Comparison of ENCODE assay signal across 9 cellular contexts in the genomic region with DNA sequence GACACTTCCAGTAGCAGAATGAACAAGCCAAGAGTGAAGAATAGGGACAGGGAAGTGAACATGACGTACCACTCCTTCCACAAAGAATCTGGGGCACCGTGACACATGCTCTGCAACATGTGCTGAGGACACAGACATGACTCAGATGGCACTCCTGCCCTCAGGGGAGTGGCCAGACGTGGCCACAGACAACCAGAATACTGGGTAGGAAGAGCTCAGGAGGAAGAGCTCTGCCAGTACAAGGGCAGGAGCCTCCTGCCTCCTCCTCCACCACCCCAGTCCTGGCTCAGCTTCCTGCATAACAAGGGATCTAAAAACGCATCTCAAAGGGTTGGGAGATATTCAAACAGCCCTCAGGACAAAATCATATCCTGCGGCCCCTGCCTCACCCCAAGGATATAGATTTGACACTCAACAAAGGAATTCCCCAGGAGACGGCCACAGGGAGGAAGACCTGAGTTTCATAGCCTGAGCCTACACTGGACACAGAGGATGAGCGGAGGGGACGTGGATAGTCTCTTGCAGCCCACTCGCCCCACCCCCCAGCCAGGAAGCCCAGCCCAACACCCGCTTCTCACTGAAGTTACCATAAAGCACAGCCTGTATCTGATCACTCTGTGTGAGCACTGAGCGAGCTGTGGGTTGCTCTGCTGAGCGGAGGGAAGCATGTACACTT.
DNase-seq lines count a peak whose midpoint lies in the region; ATAC-seq, FAIRE-seq and TF ChIP-seq lines count a peak whose summit lies in the region.
"Had no signal": no experiment of that assay in that cellular context is flagged by ENCODE, and none has a peak within 500 bp of the region (broad histone marks: within the 10 kb centered on the region; RNA-seq: fewer than 3 reads in every experiment).

No MANE protein-coding gene starts in this region.

- ATAC-seq in RWPE2 (ENCODE audit: low read depth) (peak; percentile 91), HG03135 (IDR thresholded peaks at IDR 0.05; ENCODE audit: unreplicated experiment) (no peak)
- ATAC-seq: activated CD8-positive, alpha-beta memory T cell treated with anti-CD3 and anti-CD28 coated beads, Interleukin-2, amount 10 ng/mL, durations not matched to agents 7 days and 5 days had no signal

- 55 to 62% (median 60%) methylated on average over 12 of the region's 12 CpGs for WGBS in small intestine, 3 donors

- no peak for FAIRE-seq in small intestine (lab: Jason Lieb, UNC)

- no peaks in the 10 kb centered on the region for H3K27me3 ChIP-seq in RWPE2 (ENCODE audit: insufficient read depth, poor library complexity, severe bottlenecking)
- no peaks in the 10 kb centered on the region for H3K27me3 ChIP-seq in small intestine (ENCODE audit: control insufficient read depth in 2 of 2, insufficient read depth in 2 of 2, low read length in 2 of 2)
- H3K27me3 ChIP-seq in vagina, result no peaks in the 10 kb centered on the region

- DNase-seq in HT-29 (ENCODE audit: low spot score) (peak; percentile 66), RWPE2 (ENCODE audit: low spot score) (peak; percentile 75), foreskin melanocyte (peak; percentile 11), small intestine (peak; percentile 94), vagina (ENCODE audit: extremely low spot score in 2 of 2) (no peak), NCI-H345 treated with DMSO at 0.1 percent for 48 hours (lab: John Stamatoyannopoulos, UW; ENCODE audit: unreplicated experiment) (no peak), HCEC 1CT (no peak)
- DNase-seq: activated CD8-positive, alpha-beta memory T cell treated with anti-CD3 and anti-CD28 coated beads, Interleukin-2, amount 10 ng/mL, durations not matched to agents 7 days and 5 days had no signal

- H3K36me3 ChIP-seq in RWPE2 (ENCODE audit: low read depth) (no peaks in the 10 kb centered on the region), small intestine (ENCODE audit: control insufficient read depth in 2 of 2, insufficient read depth in 2 of 2, low read length in 2 of 2) (no peaks in the 10 kb centered on the region), vagina (no peaks in the 10 kb centered on the region)

- H3K27ac ChIP-seq in RWPE2 (ENCODE audit: poor library complexity, severe bottlenecking) (peak overlapping the region; percentile 37), small intestine (ENCODE audit: low read depth in 1 of 2, low read length in 1 of 2) (peak overlapping the region; percentile 68 to 77), vagina (no peak overlapping the region)

- no peak for TF ChIP-seq POLR2A in vagina (IDR thresholded peaks at IDR 0.05)

- H3K4me3 ChIP-seq in RWPE2 (ENCODE audit: severe bottlenecking) (no peak overlapping the region), small intestine (ENCODE audit: low read depth in 1 of 2, low read length in 2 of 2) (no peak overlapping the region), vagina (no peak overlapping the region)

- intact Hi-C loops in vagina (cut with DNase I), result no loop called here

- peaks cover 12% of the 10 kb centered on the region for H3K4me1 ChIP-seq in RWPE2 (ENCODE audit: insufficient read depth, poor library complexity, severe bottlenecking)
- peaks cover 0 to 7% of the 10 kb centered on the region in 2 donors for H3K4me1 ChIP-seq in small intestine (ENCODE audit: control insufficient read depth in 2 of 2, insufficient read depth in 1 of 2, low read depth in 1 of 2, low read length in 1 of 2)
- peaks cover 19% of the 10 kb centered on the region for H3K4me1 ChIP-seq in vagina

- H3K9me3 ChIP-seq in RWPE2 (ENCODE audit: severe bottlenecking), result no peaks in the 10 kb centered on the region
- no peaks in the 10 kb centered on the region for H3K9me3 ChIP-seq in small intestine (ENCODE audit: control insufficient read depth, low read depth)
- no peaks in the 10 kb centered on the region for H3K9me3 ChIP-seq in vagina

- TF ChIP-seq CTCF in RWPE2 (IDR thresholded peaks at IDR 0.05; ENCODE audit: poor library complexity, severe bottlenecking) (no peak), vagina (IDR thresholded peaks at IDR 0.05) (no peak)

Comparison
In these comparisons a context has a peak if more than half of its experiments do, and no peak if none do; other contexts are left out.
1. DNase-seq: peak in HT-29 (single experiment), RWPE2 (single experiment), foreskin melanocyte (single experiment) and small intestine (single experiment); none in vagina (0 of 2), NCI-H345 treated with DMSO at 0.1 percent for 48 hours (single experiment) and HCEC 1CT (single experiment).